1 cellular context compared by ENCODE assay signal in genomic region chr1:145706282-145706681, GRCh38.
TF ChIP-seq lines count a peak whose summit lies in the region.

No MANE protein-coding gene starts in this region.

TF ChIP-seq in A549, 52 proteins besides CTCF, POLR2A, EP300 and RAD21 (continued from another document):
- TF ChIP-seq FOSL2 (IDR thresholded peaks at IDR 0.05) (peak; percentile 48; the same call in 1 of the 2 replicates), FOSL2 (CRISPR knock-in tag; IDR thresholded peaks at IDR 0.05) (peak; percentile 79), ZSCAN20 (CRISPR knock-in tag; IDR thresholded peaks at IDR 0.05) (no peak), CBX2 (IDR thresholded peaks at IDR 0.05; ENCODE audit: borderline replicate concordance, low read depth) (no peak), NR3C1 (IDR thresholded peaks at IDR 0.05) (no peak), TP53 (CRISPR knock-in tag; IDR thresholded peaks at IDR 0.05) (no peak), RCOR1 (IDR thresholded peaks at IDR 0.05; ENCODE audit: low read depth, low read length) (no peak), JUNB (IDR thresholded peaks at IDR 0.05) (0 out of 2 replicates have a peak, but pooled peaks have one; percentile 18)
